8 cellular contexts compared by ENCODE assay signal in genomic region chr12:32139064-32139421, GRCh38. TPM values are rescaled to one million over a fixed set of nuclear protein-coding genes. Genes with fewer than 3 reads are reported as not detected.
A peak's percentile ranks its signal among the peaks of the same experiment; 100 is the strongest.
DNase-seq lines count a peak whose midpoint lies in the region; ATAC-seq lines count a peak whose summit lies in the region.

No MANE protein-coding gene starts in this region.

- no peaks in the 10 kb centered on the region for H3K9me3 Mint-ChIP-seq in T-cell

- DNase-seq in CD1c-positive myeloid dendritic cell (ENCODE audit: extremely low spot score) (peak; percentile 84), T-cell (peak in 9 of 34 experiments; percentile 2 to 33 (median 11)), globus pallidus (ENCODE audit: low spot score) (peak; percentile 48), ACHN (no peak), epidermal melanocyte (ENCODE audit: insufficient read length, low spot score) (no peak)
- DNase-seq in stimulated activated CD4-positive, alpha-beta T cell treated with anti-CD3 and anti-CD28 coated beads, Interleukin-4, amount 100 ng/mL, for 1 hour, result peak; percentile 8

- POLR2A ChIA-PET in T-cell (lab: Charles Lee), result no interaction called here

- peak; percentile 89 for ATAC-seq in GM18907 (IDR thresholded peaks at IDR 0.05; ENCODE audit: unreplicated experiment)
- peak; percentile 89 for ATAC-seq in HG03097 (IDR thresholded peaks at IDR 0.05; ENCODE audit: low FRiP score, unreplicated experiment)
- ATAC-seq in T-cell (replicated peaks in 1 of 4), result peak; percentile 48 to 74 (median 60)

- in situ Hi-C loops in ACHN (cut with HindIII; ENCODE audit: low pct_ligation_motif_present, low pct_unique_long_range_greater_than_20kb, low sequenced_read_pairs), result no loop called here

- H3K27me3 Mint-ChIP-seq in T-cell, result no peaks in the 10 kb centered on the region

- H3K27ac Mint-ChIP-seq in T-cell, result peak overlapping the region; percentile 67 to 87

- H3K4me1 Mint-ChIP-seq in T-cell, result peaks cover 30 to 37% (median 36%) of the 10 kb centered on the region in 3 donors

- peaks cover 3% of the 10 kb centered on the region for H3K36me3 Mint-ChIP-seq in T-cell

- peak overlapping the region; percentile 79 to 91 (median 80) for H3K4me3 Mint-ChIP-seq in T-cell

- CTCF ChIA-PET in T-cell (lab: Charles Lee), result interaction anchor here in 1 of 2 donors (0.6 kb wide), 1 partner anchor 93 kb away, joined by 3 read pairs; no protein-coding TSS in a partner anchor

RNA-seq across cellular contexts. Expression of gene BICD1, which starts 32.4 kb away (rescaled TPM):
- total RNA-seq in T-cell, result 10 to 100 TPM; 17.2 to 19.6 (median 19.1) TPM

Comparison
In these comparisons a context has a peak if more than half of its experiments do, and no peak if none do; other contexts are left out.
1. DNase-seq: peak in CD1c-positive myeloid dendritic cell (single experiment), globus pallidus (single experiment) and stimulated activated CD4-positive, alpha-beta T cell treated with anti-CD3 and anti-CD28 coated beads, Interleukin-4, amount 100 ng/mL, for 1 hour (single experiment); none in ACHN (single experiment) and epidermal melanocyte (single experiment).
2. Peak in every context shown above with its lines, with median percentiles within 50 percentile points of each other: ATAC-seq.